Comparison of ENCODE assay signal across 23 cellular contexts in the genomic region with DNA sequence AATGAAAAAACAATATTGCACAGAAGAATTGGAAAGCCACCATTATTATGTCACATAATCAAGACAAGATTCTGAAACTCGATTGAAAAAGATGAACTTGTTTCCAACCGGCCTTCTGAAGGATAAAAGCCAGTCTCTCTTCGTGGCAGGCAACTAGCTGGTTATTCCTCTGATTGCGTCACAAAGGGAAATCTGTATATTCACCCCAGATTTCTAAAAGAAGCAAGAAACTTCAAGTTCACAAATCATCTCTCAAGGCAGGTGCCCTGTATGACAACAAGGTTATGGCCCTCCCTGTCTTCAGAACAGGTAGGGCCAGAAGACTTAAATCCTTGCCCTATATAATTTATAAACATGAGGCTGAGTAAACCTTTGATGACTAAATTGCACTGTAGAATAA. TPM values are rescaled to one million over a fixed set of nuclear protein-coding genes. Genes with fewer than 3 reads are reported as not detected.
DNase-seq lines count a peak whose midpoint lies in the region; ATAC-seq and TF ChIP-seq lines count a peak whose summit lies in the region.
"Had no signal": no experiment of that assay in that cellular context is flagged by ENCODE, and none has a peak within 500 bp of the region (broad histone marks: within the 10 kb centered on the region; RNA-seq: fewer than 3 reads in every experiment).

No MANE protein-coding gene starts in this region.

- TF ChIP-seq CTCF in natural killer cell (IDR thresholded peaks at IDR 0.05) (no peak), vagina (IDR thresholded peaks at IDR 0.05) (no peak)

- no peaks in the 10 kb centered on the region for H3K9me3 ChIP-seq in vagina
- H3K9me3 ChIP-seq: body of pancreas had no signal

- H3K9me3 Mint-ChIP-seq in natural killer cell, result no peaks in the 10 kb centered on the region
- no peaks in the 10 kb centered on the region for H3K9me3 Mint-ChIP-seq in natural killer cell treated with Interleukin-12 subunit alpha and Interleukin-12 subunit beta and Interleukin-15 and Interleukin-18, amount 100 ng/mL, for 72 hours
- no peaks in the 10 kb centered on the region for H3K9me3 Mint-ChIP-seq in dendritic cell treated with granulocyte-macrophage colony-stimulating factor and Interleukin-4, amounts not matched to agents 40 ng/mL and 50 ng/mL, for 4 days
- peaks cover 0 to 4% (median 0%) of the 10 kb centered on the region in 7 donors for H3K9me3 Mint-ChIP-seq in naive B cell
- H3K9me3 Mint-ChIP-seq: activated CD8-positive, alpha-beta T cell treated with anti-CD3 and anti-CD28 coated beads for 36 hours; activated T-cell treated with anti-CD3 and anti-CD28 coated beads, Interleukin-2, amount 50 U/mL, for 24 hours; CD8-positive, alpha-beta T cell; T-cell had no signal

- DNase-seq in natural killer cell (no peak), naive B cell (no peak), vagina (ENCODE audit: extremely low spot score in 2 of 2) (no peak), medulla oblongata (ENCODE audit: extremely low spot score) (no peak), NOMO-1 treated with dmso at 0.1 percent for 144 hours (lab: John Stamatoyannopoulos, UW; ENCODE audit: unreplicated experiment) (no peak), NCI-H748 (lab: John Stamatoyannopoulos, UW; ENCODE audit: unreplicated experiment) (no peak)
- no peak for DNase-seq in natural killer cell treated with Interleukin-12 subunit alpha and Interleukin-12 subunit beta and Interleukin-15 and Interleukin-18, amount 100 ng/mL, for 72 hours (ENCODE audit: low spot score)
- DNase-seq: activated CD8-positive, alpha-beta T cell treated with anti-CD3 and anti-CD28 coated beads for 36 hours; activated naive CD4-positive, alpha-beta T cell treated with anti-CD3 and anti-CD28 coated beads, Interleukin-2, amount 50 U/mL, for 16 hours; activated T-cell treated with anti-CD3 and anti-CD28 coated beads, Interleukin-2, amount 50 U/mL, for 24 hours; body of pancreas; CD8-positive, alpha-beta T cell; cortex of kidney; DND-41; KBM-7; NCI-H2029 treated with DMSO at 0.1 percent for 48 hours; NCI-H510A; Right ventricle myocardium superior; stimulated activated naive CD4-positive, alpha-beta T cell treated with Interleukin-2 at 50 U/mL for 16 hours; T-cell; WERI-Rb-1 had no signal

- H3K27ac Mint-ChIP-seq in natural killer cell, result no peak overlapping the region
- H3K27ac Mint-ChIP-seq in natural killer cell treated with Interleukin-12 subunit alpha and Interleukin-12 subunit beta and Interleukin-15 and Interleukin-18, amount 100 ng/mL, for 72 hours, result no peak overlapping the region
- H3K27ac Mint-ChIP-seq in dendritic cell treated with granulocyte-macrophage colony-stimulating factor and Interleukin-4, amounts not matched to agents 40 ng/mL and 50 ng/mL, for 4 days, result peak overlapping the region; percentile 99
- peak overlapping the region in 4 of 6 donors; percentile 34 to 95 (median 80) for H3K27ac Mint-ChIP-seq in naive B cell
- H3K27ac Mint-ChIP-seq: activated CD8-positive, alpha-beta T cell treated with anti-CD3 and anti-CD28 coated beads for 36 hours; activated T-cell treated with anti-CD3 and anti-CD28 coated beads, Interleukin-2, amount 50 U/mL, for 24 hours; CD8-positive, alpha-beta T cell; T-cell had no signal

- H3K36me3 Mint-ChIP-seq in natural killer cell (no peaks in the 10 kb centered on the region), naive B cell (no peaks in the 10 kb centered on the region)
- H3K36me3 Mint-ChIP-seq in natural killer cell treated with Interleukin-12 subunit alpha and Interleukin-12 subunit beta and Interleukin-15 and Interleukin-18, amount 100 ng/mL, for 72 hours, result no peaks in the 10 kb centered on the region
- H3K36me3 Mint-ChIP-seq in dendritic cell treated with granulocyte-macrophage colony-stimulating factor and Interleukin-4, amounts not matched to agents 40 ng/mL and 50 ng/mL, for 4 days (ENCODE audit: low read depth), result peaks cover 27% of the 10 kb centered on the region
- H3K36me3 Mint-ChIP-seq: CD8-positive, alpha-beta T cell; T-cell had no signal

- peaks cover 0 to 6% of the 10 kb centered on the region in 2 donors for H3K36me3 ChIP-seq in vagina
- H3K36me3 ChIP-seq: WERI-Rb-1 had no signal

- TF ChIP-seq POLR2A in vagina (IDR thresholded peaks at IDR 0.05), result no peak

- H3K4me1 Mint-ChIP-seq in natural killer cell, result peaks cover 20 to 27% of the 10 kb centered on the region in 2 donors
- H3K4me1 Mint-ChIP-seq in natural killer cell treated with Interleukin-12 subunit alpha and Interleukin-12 subunit beta and Interleukin-15 and Interleukin-18, amount 100 ng/mL, for 72 hours (ENCODE audit: low read depth in 2 of 2), result peaks cover 11 to 13% of the 10 kb centered on the region in 2 donors
- peaks cover 47% of the 10 kb centered on the region for H3K4me1 Mint-ChIP-seq in dendritic cell treated with granulocyte-macrophage colony-stimulating factor and Interleukin-4, amounts not matched to agents 40 ng/mL and 50 ng/mL, for 4 days (ENCODE audit: low read depth)
- H3K4me1 Mint-ChIP-seq in naive B cell, result peaks cover 21 to 41% (median 24%) of the 10 kb centered on the region in 3 donors

- H3K4me1 ChIP-seq in vagina, result peaks cover 25% of the 10 kb centered on the region

- intact Hi-C loops in natural killer cell (cut with micrococcal nuclease) (no loop called here), vagina (cut with DNase I) (loop anchor here (5.0 kb wide), 1 partner anchor 260 kb away; no protein-coding TSS in a partner anchor)
- intact Hi-C loops in dendritic cell treated with granulocyte-macrophage colony-stimulating factor and Interleukin-4, amounts not matched to agents 40 ng/mL and 50 ng/mL, for 4 days (cut with micrococcal nuclease), result no loop called here

- H3K4me3 ChIP-seq in vagina, result no peak overlapping the region
- H3K4me3 ChIP-seq: body of pancreas, HAP-1 had no signal

- peak overlapping the region; percentile 1 for H3K4me3 Mint-ChIP-seq in natural killer cell
- no peak overlapping the region for H3K4me3 Mint-ChIP-seq in natural killer cell treated with Interleukin-12 subunit alpha and Interleukin-12 subunit beta and Interleukin-15 and Interleukin-18, amount 100 ng/mL, for 72 hours
- H3K4me3 Mint-ChIP-seq in dendritic cell treated with granulocyte-macrophage colony-stimulating factor and Interleukin-4, amounts not matched to agents 40 ng/mL and 50 ng/mL, for 4 days, result no peak overlapping the region
- peak overlapping the region in 5 of 8 donors; percentile 12 to 90 (median 87) for H3K4me3 Mint-ChIP-seq in naive B cell
- H3K4me3 Mint-ChIP-seq: activated CD8-positive, alpha-beta T cell treated with anti-CD3 and anti-CD28 coated beads for 36 hours; CD8-positive, alpha-beta T cell had no signal

- ATAC-seq in natural killer cell (no peak), naive B cell (ENCODE audit: low read depth in 2 of 2) (no peak)
- no peak for ATAC-seq in natural killer cell treated with Interleukin-12 subunit alpha and Interleukin-12 subunit beta and Interleukin-15 and Interleukin-18, amount 100 ng/mL, for 72 hours
- ATAC-seq: activated CD8-positive, alpha-beta T cell treated with anti-CD3 and anti-CD28 coated beads for 36 hours; body of pancreas; CD8-positive, alpha-beta T cell; T-cell had no signal

- peaks cover 49 to 51% of the 10 kb centered on the region in 2 donors for H3K27me3 Mint-ChIP-seq in natural killer cell (ENCODE audit: low read depth in 2 of 2)
- H3K27me3 Mint-ChIP-seq in natural killer cell treated with Interleukin-12 subunit alpha and Interleukin-12 subunit beta and Interleukin-15 and Interleukin-18, amount 100 ng/mL, for 72 hours, result peaks cover 46 to 47% of the 10 kb centered on the region in 2 donors
- peaks cover 23% of the 10 kb centered on the region for H3K27me3 Mint-ChIP-seq in dendritic cell treated with granulocyte-macrophage colony-stimulating factor and Interleukin-4, amounts not matched to agents 40 ng/mL and 50 ng/mL, for 4 days
- peaks cover 52 to 63% (median 57%) of the 10 kb centered on the region in 3 donors for H3K27me3 Mint-ChIP-seq in naive B cell

- H3K27me3 ChIP-seq in vagina, result no peaks in the 10 kb centered on the region
- H3K27me3 ChIP-seq: body of pancreas had no signal

- H3K27ac ChIP-seq in vagina, result peak overlapping the region; percentile 96
- H3K27ac ChIP-seq: body of pancreas, WERI-Rb-1 had no signal

RNA-seq across cellular contexts. Expression of gene KLF4, which starts 2.8 kb away (rescaled TPM):
- total RNA-seq in natural killer cell (100 to 1,000 TPM in 1 of 3 donors, 10 to 100 TPM in 2; 29.8 to 162 (median 29.8) TPM), vagina (144 TPM)
- total RNA-seq in natural killer cell treated with Interleukin-12 subunit alpha and Interleukin-12 subunit beta and Interleukin-15 and Interleukin-18, amount 100 ng/mL, for 72 hours, result 1 to 10 TPM in 1 of 2 donors, under 1 TPM in 1; 0.98 to 1.0 TPM
- polyA plus RNA-seq in naive B cell (ENCODE audit: low read depth in 6 of 6), result 1 to 10 TPM; 1.4 to 8.0 (median 2.2) TPM

Comparison
In these comparisons a context has a peak if more than half of its experiments do, and no peak if none do; other contexts are left out.
1. H3K4me3 Mint-ChIP-seq: peak in natural killer cell (single experiment) and naive B cell (5 of 8); none in natural killer cell treated with Interleukin-12 subunit alpha and Interleukin-12 subunit beta and Interleukin-15 and Interleukin-18, amount 100 ng/mL, for 72 hours (single experiment) and dendritic cell treated with granulocyte-macrophage colony-stimulating factor and Interleukin-4, amounts not matched to agents 40 ng/mL and 50 ng/mL, for 4 days (single experiment).
2. RNA of gene KLF4, which starts 2.8 kb away (total RNA-seq): 144 TPM in vagina (single experiment) and 29.8 to 162 TPM in natural killer cell; 0.98 to 1.0 TPM in natural killer cell treated with Interleukin-12 subunit alpha and Interleukin-12 subunit beta and Interleukin-15 and Interleukin-18, amount 100 ng/mL, for 72 hours; every median in the first group is over 10 times any median in the second.
3. H3K27ac Mint-ChIP-seq: peak in dendritic cell treated with granulocyte-macrophage colony-stimulating factor and Interleukin-4, amounts not matched to agents 40 ng/mL and 50 ng/mL, for 4 days (single experiment) and naive B cell (4 of 6); none in natural killer cell (0 of 2) and natural killer cell treated with Interleukin-12 subunit alpha and Interleukin-12 subunit beta and Interleukin-15 and Interleukin-18, amount 100 ng/mL, for 72 hours (0 of 2).